19 cellular contexts compared by ENCODE assay signal in the genomic region with DNA sequence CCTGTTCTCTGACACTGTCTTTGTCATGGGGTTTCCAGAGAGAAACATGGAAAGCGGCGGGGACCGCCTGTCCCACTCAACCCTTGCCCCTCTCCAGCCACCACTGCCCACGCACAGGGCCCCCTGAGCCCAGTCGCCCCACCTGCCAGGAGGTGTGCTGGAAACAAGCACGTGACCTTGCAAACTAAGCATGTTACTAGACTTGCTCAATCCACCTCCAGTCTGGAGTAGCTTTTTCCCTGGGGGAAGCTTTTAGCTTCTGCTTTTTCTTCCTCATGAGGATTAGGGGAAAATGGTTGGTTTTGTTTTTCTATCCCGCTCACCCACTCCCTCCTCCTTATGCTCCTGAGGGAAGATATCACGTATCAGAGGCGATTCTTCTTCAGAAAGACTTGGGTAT.
"Had no signal": no experiment of that assay in that cellular context is flagged by ENCODE, and none has a peak within 500 bp of the region (broad histone marks: within the 10 kb centered on the region; RNA-seq: fewer than 3 reads in every experiment).

No MANE protein-coding gene starts in this region.

- H3K27ac Mint-ChIP-seq: activated CD4-positive, alpha-beta memory T cell treated with anti-CD3 and anti-CD28 coated beads for 36 hours; activated CD4-positive, alpha-beta T cell treated with anti-CD3 and anti-CD28 coated beads for 36 hours; activated naive CD8-positive, alpha-beta T cell treated with anti-CD3 and anti-CD28 coated beads for 36 hours; activated T-helper 1 cell treated with anti-CD3 and anti-CD28 coated beads, Interleukin-12 subunit alpha, Interleukin-12 subunit beta, Interleukin-2, Interleukin-4 antibody, amounts not matched to agents 30 ng/mL and 10 ng/mL and 1 ng/mL, durations not matched to agents 14 hours and 24 hours and 36 hours; stimulated activated effector memory CD8-positive, alpha-beta T cell treated with anti-CD3 and anti-CD28 coated beads, Interleukin-12 subunit alpha, Interleukin-12 subunit beta, amount 100 ng/mL, for 72 hours had no signal

- H3K27me3 Mint-ChIP-seq: activated CD4-positive, alpha-beta memory T cell treated with anti-CD3 and anti-CD28 coated beads for 36 hours had no signal

- H3K27me3 ChIP-seq: cardiac muscle cell, esophagus squamous epithelium, ovary had no signal

- H3K4me3 Mint-ChIP-seq: activated CD4-positive, alpha-beta memory T cell treated with anti-CD3 and anti-CD28 coated beads for 36 hours; activated CD4-positive, alpha-beta T cell treated with anti-CD3 and anti-CD28 coated beads for 36 hours; activated naive CD8-positive, alpha-beta T cell treated with anti-CD3 and anti-CD28 coated beads for 36 hours; activated T-helper 1 cell treated with anti-CD3 and anti-CD28 coated beads, Interleukin-12 subunit alpha, Interleukin-12 subunit beta, Interleukin-2, Interleukin-4 antibody, amounts not matched to agents 30 ng/mL and 10 ng/mL and 1 ng/mL, durations not matched to agents 14 hours and 24 hours and 36 hours; stimulated activated effector memory CD8-positive, alpha-beta T cell treated with anti-CD3 and anti-CD28 coated beads, Interleukin-12 subunit alpha, Interleukin-12 subunit beta, amount 100 ng/mL, for 72 hours had no signal

- H3K9me3 ChIP-seq: esophagus squamous epithelium, ovary, psoas muscle, thoracic aorta had no signal

- H3K4me3 ChIP-seq: cardiac muscle cell, esophagus squamous epithelium, ovary, psoas muscle, thoracic aorta had no signal

- ATAC-seq: activated CD4-positive, alpha-beta T cell treated with anti-CD3 and anti-CD28 coated beads for 36 hours; left lobe of liver; psoas muscle; right cardiac atrium; stimulated activated effector memory CD8-positive, alpha-beta T cell treated with anti-CD3 and anti-CD28 coated beads, Interleukin-12 subunit alpha, Interleukin-12 subunit beta, amount 100 ng/mL, for 72 hours had no signal

- H3K36me3 ChIP-seq: cardiac muscle cell, esophagus squamous epithelium, ovary, thoracic aorta had no signal

- H3K36me3 Mint-ChIP-seq: activated CD4-positive, alpha-beta memory T cell treated with anti-CD3 and anti-CD28 coated beads for 36 hours; activated naive CD8-positive, alpha-beta T cell treated with anti-CD3 and anti-CD28 coated beads for 36 hours; stimulated activated effector memory CD8-positive, alpha-beta T cell treated with anti-CD3 and anti-CD28 coated beads, Interleukin-12 subunit alpha, Interleukin-12 subunit beta, amount 100 ng/mL, for 72 hours had no signal

- DNase-seq: activated CD4-positive, alpha-beta memory T cell treated with anti-CD3 and anti-CD28 coated beads for 36 hours; activated CD4-positive, alpha-beta T cell treated with anti-CD3 and anti-CD28 coated beads for 36 hours; activated naive CD8-positive, alpha-beta T cell treated with anti-CD3 and anti-CD28 coated beads for 36 hours; activated T-cell treated with anti-CD3 and anti-CD28 coated beads for 4 hours; amniotic stem cell; dermis blood vessel endothelial cell; effector memory CD4-positive, alpha-beta T cell; esophagus squamous epithelium; hippocampal formation; ovary; psoas muscle; right cardiac atrium; stimulated activated CD4-positive, alpha-beta T cell treated with anti-CD3 and anti-CD28 coated beads, Interleukin-4, amount 100 ng/mL, for 24 hours; T-helper 2 cell had no signal

- H3K27ac ChIP-seq: cardiac muscle cell, ovary, psoas muscle, thoracic aorta had no signal

- H3K9me3 Mint-ChIP-seq: activated CD4-positive, alpha-beta memory T cell treated with anti-CD3 and anti-CD28 coated beads for 36 hours; activated naive CD8-positive, alpha-beta T cell treated with anti-CD3 and anti-CD28 coated beads for 36 hours; activated T-helper 1 cell treated with anti-CD3 and anti-CD28 coated beads, Interleukin-12 subunit alpha, Interleukin-12 subunit beta, Interleukin-2, Interleukin-4 antibody, amounts not matched to agents 30 ng/mL and 10 ng/mL and 1 ng/mL, durations not matched to agents 14 hours and 24 hours and 36 hours; stimulated activated effector memory CD8-positive, alpha-beta T cell treated with anti-CD3 and anti-CD28 coated beads, Interleukin-12 subunit alpha, Interleukin-12 subunit beta, amount 100 ng/mL, for 72 hours had no signal

- H3K4me1 Mint-ChIP-seq: activated CD4-positive, alpha-beta T cell treated with anti-CD3 and anti-CD28 coated beads for 36 hours; stimulated activated effector memory CD8-positive, alpha-beta T cell treated with anti-CD3 and anti-CD28 coated beads, Interleukin-12 subunit alpha, Interleukin-12 subunit beta, amount 100 ng/mL, for 72 hours had no signal

- H3K4me1 ChIP-seq: psoas muscle had no signal
